13 cellular contexts compared by ENCODE assay signal in genomic region chr1:111654839-111655238, GRCh38. TPM values are rescaled to one million over a fixed set of nuclear protein-coding genes. Genes with fewer than 3 reads are reported as not detected.
DNase-seq lines count a peak whose midpoint lies in the region; ATAC-seq and TF ChIP-seq lines count a peak whose summit lies in the region.
"Had no signal": no experiment of that assay in that cellular context is flagged by ENCODE, and none has a peak within 500 bp of the region (broad histone marks: within the 10 kb centered on the region; RNA-seq: fewer than 3 reads in every experiment).

No MANE protein-coding gene starts in this region.

- H3K4me3 Mint-ChIP-seq in natural killer cell treated with Interleukin-12 subunit alpha and Interleukin-12 subunit beta and Interleukin-15 and Interleukin-18, amount 100 ng/mL, for 72 hours = peak overlapping the region; percentile 9

- TF ChIP-seq CTCF in upper lobe of left lung (IDR thresholded peaks at IDR 0.05) = no peak
- no peak for TF ChIP-seq CTCF in uterus (IDR thresholded peaks at IDR 0.05)

- no peak for TF ChIP-seq POLR2A in upper lobe of left lung (IDR thresholded peaks at IDR 0.05)
- no peak for TF ChIP-seq POLR2A in uterus (IDR thresholded peaks at IDR 0.05)

- ATAC-seq in GM18502 (IDR thresholded peaks at IDR 0.05; ENCODE audit: poor library complexity, unreplicated experiment) = peak; percentile 69
- ATAC-seq in GM21447 (IDR thresholded peaks at IDR 0.05; ENCODE audit: unreplicated experiment) = peak; percentile 64
- peak; percentile 57 for ATAC-seq in HG03457 (IDR thresholded peaks at IDR 0.05; ENCODE audit: unreplicated experiment)
- ATAC-seq in natural killer cell treated with Interleukin-12 subunit alpha and Interleukin-12 subunit beta and Interleukin-15 and Interleukin-18, amount 100 ng/mL, for 72 hours = peak in 1 of 2 donors; percentile 75
- ATAC-seq in upper lobe of left lung (ENCODE audit: low FRiP score in 2 of 2) = no peak

- TF ChIP-seq EP300 in upper lobe of left lung (IDR thresholded peaks at IDR 0.05) = no peak

- no peaks in the 10 kb centered on the region for H3K27me3 ChIP-seq in upper lobe of left lung
- no peaks in the 10 kb centered on the region for H3K27me3 ChIP-seq in uterus

- no peak overlapping the region for H3K27ac ChIP-seq in upper lobe of left lung
- no peak overlapping the region for H3K27ac ChIP-seq in uterus
- H3K27ac ChIP-seq: GM23248 had no signal

- no peak overlapping the region for H3K4me3 ChIP-seq in upper lobe of left lung
- no peak overlapping the region for H3K4me3 ChIP-seq in uterus
- H3K4me3 ChIP-seq: GM23248 had no signal

- H3K9me3 ChIP-seq in upper lobe of left lung = no peaks in the 10 kb centered on the region
- no peaks in the 10 kb centered on the region for H3K9me3 ChIP-seq in uterus

- DNase-seq in natural killer cell treated with Interleukin-12 subunit alpha and Interleukin-12 subunit beta and Interleukin-15 and Interleukin-18, amount 100 ng/mL, for 72 hours (ENCODE audit: low spot score) = no peak
- no peak for DNase-seq in NCI-H510A treated with DMSO at 0.1 percent for 48 hours (lab: John Stamatoyannopoulos, UW)
- DNase-seq in upper lobe of left lung = no peak
- no peak for DNase-seq in uterus
- DNase-seq: activated CD4-positive, alpha-beta T cell treated with anti-CD3 and anti-CD28 coated beads for 48 hours; Calu3; cortex of kidney; GM23248; stimulated activated CD4-positive, alpha-beta T cell treated with anti-CD3 and anti-CD28 coated beads, Interleukin-4, amount 100 ng/mL, for 24 hours; substantia nigra had no signal

- H3K36me3 ChIP-seq in upper lobe of left lung (no peaks in the 10 kb centered on the region), uterus (no peaks in the 10 kb centered on the region)

- no peaks in the 10 kb centered on the region for H3K36me3 Mint-ChIP-seq in natural killer cell treated with Interleukin-12 subunit alpha and Interleukin-12 subunit beta and Interleukin-15 and Interleukin-18, amount 100 ng/mL, for 72 hours

- H3K9me3 Mint-ChIP-seq in natural killer cell treated with Interleukin-12 subunit alpha and Interleukin-12 subunit beta and Interleukin-15 and Interleukin-18, amount 100 ng/mL, for 72 hours = no peaks in the 10 kb centered on the region

- H3K27ac Mint-ChIP-seq in natural killer cell treated with Interleukin-12 subunit alpha and Interleukin-12 subunit beta and Interleukin-15 and Interleukin-18, amount 100 ng/mL, for 72 hours = peak overlapping the region; percentile 23 to 62

- intact Hi-C loops in uterus (cut with DNase I; ENCODE audit: low total_unique reads) = no loop called here

- H3K4me1 ChIP-seq in upper lobe of left lung (peaks cover 36 to 46% (median 38%) of the 10 kb centered on the region in 4 donors), uterus (peaks cover 0 to 4% of the 10 kb centered on the region in 2 donors)

- H3K27me3 Mint-ChIP-seq in natural killer cell treated with Interleukin-12 subunit alpha and Interleukin-12 subunit beta and Interleukin-15 and Interleukin-18, amount 100 ng/mL, for 72 hours = no peaks in the 10 kb centered on the region

- H3K4me1 Mint-ChIP-seq in natural killer cell treated with Interleukin-12 subunit alpha and Interleukin-12 subunit beta and Interleukin-15 and Interleukin-18, amount 100 ng/mL, for 72 hours (ENCODE audit: low read depth in 2 of 2) = peaks cover 33 to 51% of the 10 kb centered on the region in 2 donors

- WGBS in upper lobe of left lung, 2 donors = 67 to 68% methylated on average over 4 of the region's 4 CpGs

RNA-seq across cellular contexts. Expression of gene RAP1A, which starts 35.2 kb away (rescaled TPM):
- total RNA-seq in natural killer cell treated with Interleukin-12 subunit alpha and Interleukin-12 subunit beta and Interleukin-15 and Interleukin-18, amount 100 ng/mL, for 72 hours = 100 to 1,000 TPM in 1 of 2 donors, 10 to 100 TPM in 1; 97.8 to 138 TPM
- total RNA-seq in upper lobe of left lung (100 to 1,000 TPM in 2 of 6 donors, 10 to 100 TPM in 4; 16.8 to 115 (median 82.6) TPM), uterus (10 to 100 TPM; 47.6 to 94.8 (median 60.2) TPM)

Comparison
In these comparisons a context has a peak if more than half of its experiments do, and no peak if none do; other contexts are left out.
1. ATAC-seq: peak in GM18502 (single experiment), GM21447 (single experiment) and HG03457 (single experiment); none in upper lobe of left lung (0 of 2).